13 cellular contexts compared by ENCODE assay signal in genomic region chr6:52423971-52424381, GRCh38. TPM values are rescaled to one million over a fixed set of nuclear protein-coding genes. Genes with fewer than 3 reads are reported as not detected.
DNase-seq lines count a peak whose midpoint lies in the region; ATAC-seq and TF ChIP-seq lines count a peak whose summit lies in the region.
"Had no signal": no experiment of that assay in that cellular context is flagged by ENCODE, and none has a peak within 500 bp of the region (broad histone marks: within the 10 kb centered on the region; RNA-seq: fewer than 3 reads in every experiment).

No MANE protein-coding gene starts in this region.

- peaks cover 7% of the 10 kb centered on the region for H3K36me3 ChIP-seq in lower lobe of right lung

- H3K27ac Mint-ChIP-seq in CD14-positive monocyte = no peak overlapping the region
- H3K27ac Mint-ChIP-seq: CD8-positive, alpha-beta memory T cell had no signal

- H3K4me3 Mint-ChIP-seq in CD14-positive monocyte = no peak overlapping the region
- H3K4me3 Mint-ChIP-seq: CD8-positive, alpha-beta memory T cell had no signal

- POLR2A ChIA-PET in AG04450 (lab: Yijun Ruan, JAX) = interaction anchor here (0.6 to 1.6 kb wide), 9 partner anchors 68 to 160 kb away, joined by 3 to 12 read pairs (median 4); partner anchors contain the start of gene TRAM2

- H3K9me3 Mint-ChIP-seq in CD14-positive monocyte = peaks cover 0 to 2% (median 0%) of the 10 kb centered on the region in 7 donors
- H3K9me3 Mint-ChIP-seq: CD8-positive, alpha-beta memory T cell had no signal

- ATAC-seq in lower lobe of right lung = no peak

- H3K27ac ChIP-seq in AG04450 (ENCODE audit: low read depth, low read length) (peak overlapping the region; percentile 88), lower lobe of right lung (no peak overlapping the region)

- CTCF ChIA-PET in AG04450 (lab: Charles Lee) = interaction anchor here (0.6 to 2.1 kb wide), 5 partner anchors 16 to 238 kb away, joined by 3 to 9 read pairs (median 3); no protein-coding TSS in a partner anchor

- H3K9me3 ChIP-seq in AG04450 (ENCODE audit: control insufficient read depth, insufficient read depth, low read length) (no peaks in the 10 kb centered on the region), lower lobe of right lung (no peaks in the 10 kb centered on the region)

- intact Hi-C loops in CD14-positive monocyte (cut with micrococcal nuclease) (loop anchor here (5.0 kb wide), 3 partner anchors 142 to 573 kb away; partner anchors contain the start of genes GSTA4 (in 1 of the 2) and MCM3 (in 1 of the 2)), lower lobe of right lung (cut with DNase I) (no loop called here)

- H3K27me3 ChIP-seq in AG04450 (ENCODE audit: control insufficient read depth, insufficient read depth, low read length) (no peaks in the 10 kb centered on the region), lower lobe of right lung (ENCODE audit: low read depth) (no peaks in the 10 kb centered on the region)

- DNase-seq in AG04450 (ENCODE audit: low read depth, low spot score) (peak; percentile 67), dermis blood vessel endothelial cell (peak; percentile 87), lung microvascular endothelial cell (ENCODE audit: low read depth in 2 of 2) (peak; percentile 48 to 86), CD14-positive monocyte (ENCODE audit: low spot score) (no peak), NK-92 (lab: John Stamatoyannopoulos, UW; ENCODE audit: unreplicated experiment) (no peak), NCI-H1694 treated with DMSO at 0.1 percent for 48 hours (lab: John Stamatoyannopoulos, UW) (no peak), lower lobe of right lung (no peak)
- DNase-seq: activated naive CD4-positive, alpha-beta T cell treated with Interleukin-2 at 50 U/mL for 16 hours; CD8-positive, alpha-beta memory T cell; NCI-H146; stimulated activated CD4-positive, alpha-beta T cell treated with anti-CD3 and anti-CD28 coated beads, Interleukin-12 subunit alpha, Interleukin-12 subunit beta, amount 100 ng/mL, for 4 hours; T-helper 2 cell had no signal

- H3K27me3 Mint-ChIP-seq in CD14-positive monocyte (ENCODE audit: low read depth in 3 of 3) = peaks cover 0 to 3% (median 1%) of the 10 kb centered on the region in 3 donors

- H3K4me1 ChIP-seq in lower lobe of right lung = peaks cover 7% of the 10 kb centered on the region

- no peak for TF ChIP-seq EP300 in Ishikawa (IDR thresholded peaks at IDR 0.05; ENCODE audit: borderline replicate concordance)

- H3K36me3 Mint-ChIP-seq in CD14-positive monocyte = no peaks in the 10 kb centered on the region
- H3K36me3 Mint-ChIP-seq: CD8-positive, alpha-beta memory T cell had no signal

- TF ChIP-seq CTCF in AG04450 (IDR thresholded peaks at IDR 0.05; ENCODE audit: low read depth, low read length) (no peak), CD14-positive monocyte (IDR thresholded peaks at IDR 0.05) (no peak), lower lobe of right lung (IDR thresholded peaks at IDR 0.05) (no peak)

- H3K4me1 Mint-ChIP-seq in CD14-positive monocyte = peaks cover 10% of the 10 kb centered on the region

- no peak overlapping the region for H3K4me3 ChIP-seq in AG04450 (ENCODE audit: low read depth, low read length)
- H3K4me3 ChIP-seq in lower lobe of right lung = no peak overlapping the region

- TF ChIP-seq RAD21 in Ishikawa (IDR thresholded peaks at IDR 0.05; ENCODE audit: low read depth) = no peak

TF ChIP-seq in Ishikawa, 13 proteins besides CTCF, POLR2A, EP300 and RAD21:
- TF ChIP-seq YY1 (IDR thresholded peaks at IDR 0.05; ENCODE audit: low read depth) (no peak), NFIC (IDR thresholded peaks at IDR 0.05) (no peak), CEBPB (IDR thresholded peaks at IDR 0.05) (no peak), TEAD4 (IDR thresholded peaks at IDR 0.05) (peak; percentile 69), USF1 (IDR thresholded peaks at IDR 0.05) (no peak)
TF ChIP-seq in Ishikawa: peak in this region for 1.

RNA-seq across cellular contexts. Expression of gene EFHC1, which starts 3.8 kb away (rescaled TPM):
- polyA plus RNA-seq in AG04450 (2011; rRNA removed) (43.3 and 59.8 TPM in 2 replicates), CD14-positive monocyte (1 to 10 TPM in 1 of 2 donors, under 1 TPM in 1; 0.30 to 2.3 TPM)
- 25.0 and 25.2 TPM in 2 replicates for polyA minus RNA-seq in AG04450 (2011; rRNA and poly(A)+ RNA removed)
- total RNA-seq in dermis blood vessel endothelial cell (9.9 and 11.3 TPM in 2 replicates), lung microvascular endothelial cell (4.0 and 4.1 TPM in 2 replicates), lower lobe of right lung (42.2 TPM)

Comparison
In these comparisons a context has a peak if more than half of its experiments do, and no peak if none do; other contexts are left out.
1. DNase-seq: peak in AG04450 (single experiment), dermis blood vessel endothelial cell (single experiment) and lung microvascular endothelial cell (2 of 2); none in CD14-positive monocyte (single experiment), NK-92 (single experiment), NCI-H1694 treated with DMSO at 0.1 percent for 48 hours (single experiment) and lower lobe of right lung (single experiment).